Comparison of ENCODE assay signal across 1 cellular context in genomic region chr1:2179283-2180013, GRCh38.
A peak's percentile ranks its signal among the peaks of the same experiment; 100 is the strongest.
TF ChIP-seq lines count a peak whose summit lies in the region.

No MANE protein-coding gene starts in this region.

TF ChIP-seq in HEK293, 187 proteins besides CTCF, POLR2A, EP300 and RAD21:
- peak; percentile 75 for TF ChIP-seq EGR2 (tag by site-specific recombination; IDR thresholded peaks at IDR 0.05; ENCODE audit: low read depth)
- TF ChIP-seq ZNF654 (tag by site-specific recombination; IDR thresholded peaks at IDR 0.05; ENCODE audit: low read depth) = no peak
- no peak for TF ChIP-seq HOXC10 (CRISPR knock-in tag; IDR thresholded peaks at IDR 0.05)
- peak; percentile 71 for TF ChIP-seq SCRT2 (tag by site-specific recombination; IDR thresholded peaks at IDR 0.05)
- TF ChIP-seq GLIS1 (tag by site-specific recombination; IDR thresholded peaks at IDR 0.05) = peak; percentile 60
- peak; percentile 56; the same call in 1 of the 2 replicates for TF ChIP-seq ZNF423 (tag by site-specific recombination; IDR thresholded peaks at IDR 0.05)
- no peak for TF ChIP-seq ZNF138 (tag by site-specific recombination; IDR thresholded peaks at IDR 0.05; ENCODE audit: borderline replicate concordance)
- TF ChIP-seq, protein P1, sequence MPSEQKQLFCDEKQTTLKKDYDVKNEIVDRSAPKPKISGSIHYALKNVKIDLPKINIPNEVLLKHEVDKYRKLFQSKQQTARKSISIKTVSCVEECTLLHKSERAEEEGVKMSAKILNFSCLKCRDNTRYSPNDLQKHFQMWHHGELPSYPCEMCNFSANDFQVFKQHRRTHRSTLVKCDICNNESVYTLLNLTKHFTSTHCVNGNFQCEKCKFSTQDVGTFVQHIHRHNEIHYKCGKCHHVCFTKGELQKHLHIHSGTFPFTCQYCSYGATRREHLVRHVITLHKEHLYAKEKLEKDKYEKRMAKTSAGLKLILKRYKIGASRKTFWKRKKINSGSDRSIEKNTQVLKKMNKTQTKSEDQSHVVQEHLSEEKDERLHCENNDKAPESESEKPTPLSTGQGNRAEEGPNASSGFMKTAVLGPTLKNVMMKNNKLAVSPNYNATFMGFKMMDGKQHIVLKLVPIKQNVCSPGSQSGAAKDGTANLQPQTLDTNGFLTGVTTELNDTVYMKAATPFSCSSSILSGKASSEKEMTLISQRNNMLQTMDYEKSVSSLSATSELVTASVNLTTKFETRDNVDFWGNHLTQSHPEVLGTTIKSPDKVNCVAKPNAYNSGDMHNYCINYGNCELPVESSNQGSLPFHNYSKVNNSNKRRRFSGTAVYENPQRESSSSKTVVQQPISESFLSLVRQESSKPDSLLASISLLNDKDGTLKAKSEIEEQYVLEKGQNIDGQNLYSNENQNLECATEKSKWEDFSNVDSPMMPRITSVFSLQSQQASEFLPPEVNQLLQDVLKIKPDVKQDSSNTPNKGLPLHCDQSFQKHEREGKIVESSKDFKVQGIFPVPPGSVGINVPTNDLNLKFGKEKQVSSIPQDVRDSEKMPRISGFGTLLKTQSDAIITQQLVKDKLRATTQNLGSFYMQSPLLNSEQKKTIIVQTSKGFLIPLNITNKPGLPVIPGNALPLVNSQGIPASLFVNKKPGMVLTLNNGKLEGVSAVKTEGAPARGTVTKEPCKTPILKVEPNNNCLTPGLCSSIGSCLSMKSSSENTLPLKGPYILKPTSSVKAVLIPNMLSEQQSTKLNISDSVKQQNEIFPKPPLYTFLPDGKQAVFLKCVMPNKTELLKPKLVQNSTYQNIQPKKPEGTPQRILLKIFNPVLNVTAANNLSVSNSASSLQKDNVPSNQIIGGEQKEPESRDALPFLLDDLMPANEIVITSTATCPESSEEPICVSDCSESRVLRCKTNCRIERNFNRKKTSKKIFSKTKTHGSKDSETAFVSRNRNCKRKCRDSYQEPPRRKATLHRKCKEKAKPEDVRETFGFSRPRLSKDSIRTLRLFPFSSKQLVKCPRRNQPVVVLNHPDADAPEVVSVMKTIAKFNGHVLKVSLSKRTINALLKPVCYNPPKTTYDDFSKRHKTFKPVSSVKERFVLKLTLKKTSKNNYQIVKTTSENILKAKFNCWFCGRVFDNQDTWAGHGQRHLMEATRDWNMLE (tag by site-specific recombination; conservative IDR thresholded peaks at IDR 0.05; ENCODE audit: low read depth) = no peak
- peak; percentile 8; the same call in 1 of the 2 replicates for TF ChIP-seq GLIS2 (tag by site-specific recombination; IDR thresholded peaks at IDR 0.05)
- TF ChIP-seq ZFHX2 (tag by site-specific recombination; conservative IDR thresholded peaks at IDR 0.05) = peak; percentile 52
- TF ChIP-seq, protein P2, sequence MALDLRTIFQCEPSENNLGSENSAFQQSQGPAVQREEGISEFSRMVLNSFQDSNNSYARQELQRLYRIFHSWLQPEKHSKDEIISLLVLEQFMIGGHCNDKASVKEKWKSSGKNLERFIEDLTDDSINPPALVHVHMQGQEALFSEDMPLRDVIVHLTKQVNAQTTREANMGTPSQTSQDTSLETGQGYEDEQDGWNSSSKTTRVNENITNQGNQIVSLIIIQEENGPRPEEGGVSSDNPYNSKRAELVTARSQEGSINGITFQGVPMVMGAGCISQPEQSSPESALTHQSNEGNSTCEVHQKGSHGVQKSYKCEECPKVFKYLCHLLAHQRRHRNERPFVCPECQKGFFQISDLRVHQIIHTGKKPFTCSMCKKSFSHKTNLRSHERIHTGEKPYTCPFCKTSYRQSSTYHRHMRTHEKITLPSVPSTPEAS (tag by site-specific recombination; IDR thresholded peaks at IDR 0.05) = no peak
- TF ChIP-seq ZIC2 (tag by site-specific recombination; IDR thresholded peaks at IDR 0.05) = peak; percentile 98
- TF ChIP-seq SP2 (tag by site-specific recombination; IDR thresholded peaks at IDR 0.05) = no peak
- no peak for TF ChIP-seq ZNF571 (tag by site-specific recombination; IDR thresholded peaks at IDR 0.05)
- TF ChIP-seq, protein P3, sequence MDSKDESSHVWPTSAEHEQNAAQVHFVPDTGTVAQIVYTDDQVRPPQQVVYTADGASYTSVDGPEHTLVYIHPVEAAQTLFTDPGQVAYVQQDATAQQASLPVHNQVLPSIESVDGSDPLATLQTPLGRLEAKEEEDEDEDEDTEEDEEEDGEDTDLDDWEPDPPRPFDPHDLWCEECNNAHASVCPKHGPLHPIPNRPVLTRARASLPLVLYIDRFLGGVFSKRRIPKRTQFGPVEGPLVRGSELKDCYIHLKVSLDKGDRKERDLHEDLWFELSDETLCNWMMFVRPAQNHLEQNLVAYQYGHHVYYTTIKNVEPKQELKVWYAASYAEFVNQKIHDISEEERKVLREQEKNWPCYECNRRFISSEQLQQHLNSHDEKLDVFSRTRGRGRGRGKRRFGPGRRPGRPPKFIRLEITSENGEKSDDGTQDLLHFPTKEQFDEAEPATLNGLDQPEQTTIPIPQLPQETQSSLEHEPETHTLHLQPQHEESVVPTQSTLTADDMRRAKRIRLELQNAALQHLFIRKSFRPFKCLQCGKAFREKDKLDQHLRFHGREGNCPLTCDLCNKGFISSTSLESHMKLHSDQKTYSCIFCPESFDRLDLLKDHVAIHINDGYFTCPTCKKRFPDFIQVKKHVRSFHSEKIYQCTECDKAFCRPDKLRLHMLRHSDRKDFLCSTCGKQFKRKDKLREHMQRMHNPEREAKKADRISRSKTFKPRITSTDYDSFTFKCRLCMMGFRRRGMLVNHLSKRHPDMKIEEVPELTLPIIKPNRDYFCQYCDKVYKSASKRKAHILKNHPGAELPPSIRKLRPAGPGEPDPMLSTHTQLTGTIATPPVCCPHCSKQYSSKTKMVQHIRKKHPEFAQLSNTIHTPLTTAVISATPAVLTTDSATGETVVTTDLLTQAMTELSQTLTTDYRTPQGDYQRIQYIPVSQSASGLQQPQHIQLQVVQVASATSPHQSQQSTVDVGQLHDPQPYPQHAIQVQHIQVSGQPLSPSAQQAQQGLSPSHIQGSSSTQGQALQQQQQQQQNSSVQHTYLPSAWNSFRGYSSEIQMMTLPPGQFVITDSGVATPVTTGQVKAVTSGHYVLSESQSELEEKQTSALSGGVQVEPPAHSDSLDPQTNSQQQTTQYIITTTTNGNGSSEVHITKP (tag by site-specific recombination; IDR thresholded peaks at IDR 0.05) = peak; percentile 56; the same call in 1 of the 2 replicates
- TF ChIP-seq ZNF777 (tag by site-specific recombination; IDR thresholded peaks at IDR 0.05; ENCODE audit: borderline replicate concordance) = no peak
- no peak for TF ChIP-seq ZNF184 (tag by site-specific recombination; IDR thresholded peaks at IDR 0.05)
- TF ChIP-seq ZNF426 (tag by site-specific recombination; IDR thresholded peaks at IDR 0.05) = no peak
- TF ChIP-seq ZNF449 (tag by site-specific recombination; IDR thresholded peaks at IDR 0.05) = no peak
- peak; percentile 72; the same call in 1 of the 2 replicates for TF ChIP-seq TRIM28 (IDR thresholded peaks at IDR 0.05; ENCODE audit: borderline replicate concordance, low read length)
- TF ChIP-seq ZNF692 (tag by site-specific recombination; IDR thresholded peaks at IDR 0.05) = no peak
- no peak for TF ChIP-seq ZNF624 (tag by site-specific recombination; IDR thresholded peaks at IDR 0.05)
- peak; percentile 42; the same call in 1 of the 2 replicates for TF ChIP-seq FEZF1 (tag by site-specific recombination; IDR thresholded peaks at IDR 0.05)
- TF ChIP-seq ZNF341 (tag by site-specific recombination; IDR thresholded peaks at IDR 0.05; ENCODE audit: low read depth) = peak; percentile 63
